In genomic region chr5:54217826-54218503, GRCh38 we compare ENCODE assay signal across 9 cellular contexts.
DNase-seq lines count a peak whose midpoint lies in the region; ATAC-seq and TF ChIP-seq lines count a peak whose summit lies in the region.
"Had no signal": no experiment of that assay in that cellular context is flagged by ENCODE, and none has a peak within 500 bp of the region (broad histone marks: within the 10 kb centered on the region; RNA-seq: fewer than 3 reads in every experiment).

No MANE protein-coding gene starts in this region.

- H3K27ac ChIP-seq in CD8-positive, alpha-beta T cell (ENCODE audit: low read depth, low read length), result no peak overlapping the region
- H3K27ac ChIP-seq in neural cell (ENCODE audit: low read length), result no peak overlapping the region
- H3K27ac ChIP-seq: SJSA1 had no signal

- TF ChIP-seq CTCF in CD8-positive, alpha-beta T cell (IDR thresholded peaks at IDR 0.05), result peak; percentile 48
- TF ChIP-seq CTCF in neural cell (IDR thresholded peaks at IDR 0.05; ENCODE audit: poor library complexity, severe bottlenecking), result peak; percentile 85

- no peak for DNase-seq in CD8-positive, alpha-beta T cell
- DNase-seq in GM19240 (ENCODE audit: insufficient read length, low spot score) (peak; percentile 7), NCI-H1092 treated with DMSO at 0.1 percent for 48 hours (lab: John Stamatoyannopoulos, UW) (peak; percentile 49), fibroblast of peridontal ligament (ENCODE audit: extremely low read depth) (peak; percentile 94)
- no peak for DNase-seq in activated CD4-positive, CD25-positive, alpha-beta regulatory T cell treated with anti-CD3 and anti-CD28 coated beads, Interleukin-2, amount 50 U/mL, for 72 hours
- no peak for DNase-seq in stimulated activated CD4-positive, alpha-beta T cell treated with anti-CD3 and anti-CD28 coated beads, Interleukin-1b, Interleukin-23, amount 100 ng/mL, for 48 hours

- no peaks in the 10 kb centered on the region for H3K4me1 ChIP-seq in CD8-positive, alpha-beta T cell (ENCODE audit: insufficient read depth, low read length)
- H3K4me1 ChIP-seq: SJSA1 had no signal

- no peak overlapping the region for H3K4me2 ChIP-seq in neural cell (ENCODE audit: low read length)

- no peaks in the 10 kb centered on the region for H3K36me3 ChIP-seq in CD8-positive, alpha-beta T cell (ENCODE audit: insufficient read depth, low read length)
- H3K36me3 ChIP-seq in neural cell (ENCODE audit: insufficient read depth, low read length), result no peaks in the 10 kb centered on the region
- H3K36me3 ChIP-seq: SJSA1 had no signal

- H3K36me3 Mint-ChIP-seq in CD8-positive, alpha-beta T cell, result no peaks in the 10 kb centered on the region

- H2AFZ ChIP-seq in neural cell (ENCODE audit: low read depth, low read length), result no peak overlapping the region

- no peak overlapping the region for H3K9ac ChIP-seq in neural cell (ENCODE audit: low read length)

- H3K4me3 Mint-ChIP-seq in CD8-positive, alpha-beta T cell, result no peak overlapping the region

- intact Hi-C loops in CD8-positive, alpha-beta T cell (cut with DNase I, micrococcal nuclease), result loop anchor here (1.0 to 5.0 kb wide), 6 partner anchors 740 to 1269 kb away; no protein-coding TSS in a partner anchor

- no peaks in the 10 kb centered on the region for H3K27me3 ChIP-seq in CD8-positive, alpha-beta T cell (ENCODE audit: insufficient read depth, low read length)
- no peaks in the 10 kb centered on the region for H3K27me3 ChIP-seq in neural cell (ENCODE audit: insufficient read depth, low read depth, low read length)
- H3K27me3 ChIP-seq: SJSA1 had no signal

- H4K20me1 ChIP-seq in neural cell (ENCODE audit: insufficient read depth), result no peaks in the 10 kb centered on the region

- no peak for TF ChIP-seq EP300 in neural cell (conservative IDR thresholded peaks at IDR 0.05; ENCODE audit: poor library complexity, severe bottlenecking)

- H3K4me3 ChIP-seq in CD8-positive, alpha-beta T cell (ENCODE audit: low read depth, low read length), result no peak overlapping the region
- no peak overlapping the region for H3K4me3 ChIP-seq in neural cell (ENCODE audit: low read length)
- H3K4me3 ChIP-seq: SJSA1 had no signal

- peaks cover 15% of the 10 kb centered on the region for H3K4me1 Mint-ChIP-seq in CD8-positive, alpha-beta T cell (ENCODE audit: low read depth)

- TF ChIP-seq RAD21 in neural cell (conservative IDR thresholded peaks at IDR 0.05), result peak; percentile 90

- no peaks in the 10 kb centered on the region for H3K27me3 Mint-ChIP-seq in CD8-positive, alpha-beta T cell (ENCODE audit: low read depth)

- no peaks in the 10 kb centered on the region for H3F3A ChIP-seq in neural cell (ENCODE audit: insufficient read depth, low read length, poor library complexity, severe bottlenecking)

- ATAC-seq in CD8-positive, alpha-beta T cell, result no peak
- peak; percentile 88 for ATAC-seq in SK-N-SH treated with all-trans-retinoic acid at 6 μM for 48 hours

- no peaks in the 10 kb centered on the region for H3K9me3 Mint-ChIP-seq in CD8-positive, alpha-beta T cell

- CTCF ChIA-PET in CD8-positive, alpha-beta T cell (lab: Charles Lee), result no interaction called here

- POLR2A ChIA-PET in CD8-positive, alpha-beta T cell (lab: Charles Lee), result no interaction called here

- no peak overlapping the region for H3K27ac Mint-ChIP-seq in CD8-positive, alpha-beta T cell

- no peaks in the 10 kb centered on the region for H3K79me2 ChIP-seq in neural cell (replicated peaks; ENCODE audit: insufficient read depth, low read length)

- H3K9me2 ChIP-seq in neural cell (ENCODE audit: insufficient read depth, low read length), result no peaks in the 10 kb centered on the region

- no peaks in the 10 kb centered on the region for H3K9me3 ChIP-seq in CD8-positive, alpha-beta T cell (ENCODE audit: low read length)
- no peaks in the 10 kb centered on the region for H3K9me3 ChIP-seq in neural cell (ENCODE audit: low read length)
- H3K9me3 ChIP-seq: SJSA1 had no signal

TF ChIP-seq in SK-N-SH treated with all-trans-retinoic acid at 6 μM for 48 hours, 23 proteins besides CTCF, POLR2A, EP300 and RAD21:
- TF ChIP-seq ZFP30 (CRISPR knock-in tag; IDR thresholded peaks at IDR 0.05) (no peak), ZC3H10 (CRISPR knock-in tag; IDR thresholded peaks at IDR 0.05) (no peak), CSRNP3 (CRISPR knock-in tag; IDR thresholded peaks at IDR 0.05) (no peak), CREB5 (CRISPR knock-in tag; IDR thresholded peaks at IDR 0.05; ENCODE audit: low read depth) (no peak), ISL1 (CRISPR knock-in tag; IDR thresholded peaks at IDR 0.05) (no peak), PPARA (CRISPR knock-in tag; IDR thresholded peaks at IDR 0.05; ENCODE audit: borderline replicate concordance) (no peak), ZNF70 (CRISPR knock-in tag; IDR thresholded peaks at IDR 0.05) (no peak), TCF4 (CRISPR knock-in tag; IDR thresholded peaks at IDR 0.05; ENCODE audit: borderline replicate concordance) (no peak), ZFP3 (CRISPR knock-in tag; IDR thresholded peaks at IDR 0.05) (no peak)

TF ChIP-seq in neural cell, 6 proteins besides CTCF, POLR2A, EP300 and RAD21:
- TF ChIP-seq EZH2 (IDR thresholded peaks at IDR 0.05; ENCODE audit: borderline replicate concordance, insufficient read depth, low read length, poor library complexity, severe bottlenecking), result no peak
- TF ChIP-seq POLR2AphosphoS5 (IDR thresholded peaks at IDR 0.05), result no peak
- TF ChIP-seq SMC3 (conservative IDR thresholded peaks at IDR 0.05; ENCODE audit: poor library complexity), result peak; percentile 88
TF ChIP-seq in neural cell: peak in this region for 1.

Comparison
In these comparisons a context has a peak if more than half of its experiments do, and no peak if none do; other contexts are left out.
1. DNase-seq: peak in GM19240 (single experiment), NCI-H1092 treated with DMSO at 0.1 percent for 48 hours (single experiment) and fibroblast of peridontal ligament (single experiment); none in CD8-positive, alpha-beta T cell (0 of 7), activated CD4-positive, CD25-positive, alpha-beta regulatory T cell treated with anti-CD3 and anti-CD28 coated beads, Interleukin-2, amount 50 U/mL, for 72 hours (single experiment) and stimulated activated CD4-positive, alpha-beta T cell treated with anti-CD3 and anti-CD28 coated beads, Interleukin-1b, Interleukin-23, amount 100 ng/mL, for 48 hours (single experiment).